ENCODE assay signal across 1 cellular context in the genomic region with DNA sequence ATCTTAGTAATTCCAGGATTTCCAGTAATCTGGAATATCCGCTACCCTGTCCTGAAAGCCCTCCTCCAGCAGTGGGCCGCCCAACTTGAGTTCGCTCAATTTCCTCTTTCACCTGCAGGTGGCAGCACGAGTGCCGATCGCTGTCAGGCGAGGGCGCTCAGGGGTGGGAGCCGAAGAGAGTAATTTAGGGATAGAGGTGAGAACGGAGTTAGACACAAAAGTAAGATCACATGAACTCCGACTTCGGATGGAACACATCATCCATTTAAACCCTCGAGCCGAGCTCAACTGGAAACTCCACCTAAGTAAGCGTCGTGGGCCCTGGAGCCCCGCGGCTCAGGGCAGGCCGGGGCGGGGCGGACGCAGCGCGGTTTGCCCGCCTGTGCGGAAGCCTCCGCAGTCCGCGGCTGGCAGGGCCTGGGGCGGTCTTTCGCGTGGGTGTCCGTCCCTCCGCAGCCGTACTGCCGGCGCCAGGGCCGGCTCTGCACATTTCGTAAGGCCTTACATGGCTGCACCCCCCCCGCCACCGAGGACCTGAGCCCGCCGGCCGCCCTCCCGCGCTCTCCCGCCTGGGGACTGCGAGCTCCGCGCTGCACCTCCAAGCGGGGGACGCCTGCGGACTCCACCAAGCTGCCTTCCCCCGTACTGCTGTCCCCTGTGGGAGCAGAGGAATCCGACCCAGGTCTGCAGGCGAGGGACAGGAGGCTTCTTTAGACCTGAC.
A peak's percentile ranks its signal among the peaks of the same experiment; 100 is the strongest.
TF ChIP-seq lines count a peak whose summit lies in the region.

No MANE protein-coding gene starts in this region.

TF ChIP-seq in K562, 482 proteins besides CTCF, POLR2A, EP300 and RAD21 (continued from another document and continues in another):
- TF ChIP-seq ATF2 (CRISPR knock-in tag; IDR thresholded peaks at IDR 0.05) (no peak), TAF1 (IDR thresholded peaks at IDR 0.05; ENCODE audit: control insufficient read depth, extremely low read depth, insufficient read depth, low read length, severe bottlenecking) (no peak), MXI1 (IDR thresholded peaks at IDR 0.05; ENCODE audit: low read depth, low read length) (no peak), ELF1 (tag; IDR thresholded peaks at IDR 0.05) (no peak), MYBL2 (IDR thresholded peaks at IDR 0.05; ENCODE audit: low read depth) (no peak), MYBL2 (CRISPR knock-in tag; IDR thresholded peaks at IDR 0.05; ENCODE audit: borderline replicate concordance) (no peak), SMC3 (conservative IDR thresholded peaks at IDR 0.05; ENCODE audit: insufficient read depth, low read depth, low read length) (peak; percentile 85), VEZF1 (CRISPR knock-in tag; IDR thresholded peaks at IDR 0.05) (peak; percentile 57), KDM2B (CRISPR knock-in tag; IDR thresholded peaks at IDR 0.05) (no peak), BCL6 (CRISPR knock-in tag; IDR thresholded peaks at IDR 0.05) (no peak), HMBOX1 (IDR thresholded peaks at IDR 0.05) (no peak), BDP1 (IDR thresholded peaks at IDR 0.05; ENCODE audit: insufficient read depth, insufficient read length) (no peak), CC2D1A (IDR thresholded peaks at IDR 0.05) (0 out of 2 replicates have a peak, but pooled peaks have one; percentile 43), STAT6 (CRISPR knock-in tag; IDR thresholded peaks at IDR 0.05) (no peak), TRIM25 (IDR thresholded peaks at IDR 0.05; ENCODE audit: borderline replicate concordance) (no peak), WHSC1 (IDR thresholded peaks at IDR 0.05; ENCODE audit: low read length) (no peak), E2F1 (CRISPR knock-in tag; IDR thresholded peaks at IDR 0.05) (no peak), ZNF121 (CRISPR knock-in tag; conservative IDR thresholded peaks at IDR 0.05) (no peak), SMAD2 (IDR thresholded peaks at IDR 0.05; ENCODE audit: low read depth, low read length) (no peak), ESRRA (IDR thresholded peaks at IDR 0.05; ENCODE audit: borderline replicate concordance, low read depth) (no peak), HOXB6 (CRISPR knock-in tag; IDR thresholded peaks at IDR 0.05; ENCODE audit: borderline replicate concordance) (no peak), ZBTB7A (IDR thresholded peaks at IDR 0.05; ENCODE audit: borderline replicate concordance, control insufficient read depth, low read depth, low read length) (no peak), FIP1L1 (IDR thresholded peaks at IDR 0.05; ENCODE audit: low read depth, low read length, poor library complexity, severe bottlenecking) (no peak), SAP30 (IDR thresholded peaks at IDR 0.05; ENCODE audit: borderline replicate concordance, insufficient read depth, low read depth, low read length, poor library complexity, severe bottlenecking) (no peak), SMARCA5 (IDR thresholded peaks at IDR 0.05) (no peak), NFIC (IDR thresholded peaks at IDR 0.05) (no peak), STAT5A (IDR thresholded peaks at IDR 0.05; ENCODE audit: borderline replicate concordance, low read length) (no peak), ZNF217 (CRISPR knock-in tag; IDR thresholded peaks at IDR 0.05) (no peak), ZNF583 (CRISPR knock-in tag; IDR thresholded peaks at IDR 0.05) (no peak), ZNF384 (IDR thresholded peaks at IDR 0.05; ENCODE audit: low read depth, low read length) (no peak), IFI16 (CRISPR knock-in tag; IDR thresholded peaks at IDR 0.05) (no peak), ZNF444 (CRISPR knock-in tag; IDR thresholded peaks at IDR 0.05) (no peak), IRF1 (CRISPR knock-in tag; IDR thresholded peaks at IDR 0.05; ENCODE audit: borderline replicate concordance) (no peak), PREB (CRISPR knock-in tag; IDR thresholded peaks at IDR 0.05) (no peak), XRCC5 (IDR thresholded peaks at IDR 0.05; ENCODE audit: low read depth, low read length) (peak; percentile 86), ZNF668 (CRISPR knock-in tag; IDR thresholded peaks at IDR 0.05) (no peak), BACH1 (tag; IDR thresholded peaks at IDR 0.05) (no peak), GATA2 (CRISPR knock-in tag; IDR thresholded peaks at IDR 0.05) (no peak)
- TF ChIP-seq, protein P1, sequence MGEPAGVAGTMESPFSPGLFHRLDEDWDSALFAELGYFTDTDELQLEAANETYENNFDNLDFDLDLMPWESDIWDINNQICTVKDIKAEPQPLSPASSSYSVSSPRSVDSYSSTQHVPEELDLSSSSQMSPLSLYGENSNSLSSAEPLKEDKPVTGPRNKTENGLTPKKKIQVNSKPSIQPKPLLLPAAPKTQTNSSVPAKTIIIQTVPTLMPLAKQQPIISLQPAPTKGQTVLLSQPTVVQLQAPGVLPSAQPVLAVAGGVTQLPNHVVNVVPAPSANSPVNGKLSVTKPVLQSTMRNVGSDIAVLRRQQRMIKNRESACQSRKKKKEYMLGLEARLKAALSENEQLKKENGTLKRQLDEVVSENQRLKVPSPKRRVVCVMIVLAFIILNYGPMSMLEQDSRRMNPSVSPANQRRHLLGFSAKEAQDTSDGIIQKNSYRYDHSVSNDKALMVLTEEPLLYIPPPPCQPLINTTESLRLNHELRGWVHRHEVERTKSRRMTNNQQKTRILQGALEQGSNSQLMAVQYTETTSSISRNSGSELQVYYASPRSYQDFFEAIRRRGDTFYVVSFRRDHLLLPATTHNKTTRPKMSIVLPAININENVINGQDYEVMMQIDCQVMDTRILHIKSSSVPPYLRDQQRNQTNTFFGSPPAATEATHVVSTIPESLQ (CRISPR knock-in tag; IDR thresholded peaks at IDR 0.05) = no peak
- TF ChIP-seq, protein P2, sequence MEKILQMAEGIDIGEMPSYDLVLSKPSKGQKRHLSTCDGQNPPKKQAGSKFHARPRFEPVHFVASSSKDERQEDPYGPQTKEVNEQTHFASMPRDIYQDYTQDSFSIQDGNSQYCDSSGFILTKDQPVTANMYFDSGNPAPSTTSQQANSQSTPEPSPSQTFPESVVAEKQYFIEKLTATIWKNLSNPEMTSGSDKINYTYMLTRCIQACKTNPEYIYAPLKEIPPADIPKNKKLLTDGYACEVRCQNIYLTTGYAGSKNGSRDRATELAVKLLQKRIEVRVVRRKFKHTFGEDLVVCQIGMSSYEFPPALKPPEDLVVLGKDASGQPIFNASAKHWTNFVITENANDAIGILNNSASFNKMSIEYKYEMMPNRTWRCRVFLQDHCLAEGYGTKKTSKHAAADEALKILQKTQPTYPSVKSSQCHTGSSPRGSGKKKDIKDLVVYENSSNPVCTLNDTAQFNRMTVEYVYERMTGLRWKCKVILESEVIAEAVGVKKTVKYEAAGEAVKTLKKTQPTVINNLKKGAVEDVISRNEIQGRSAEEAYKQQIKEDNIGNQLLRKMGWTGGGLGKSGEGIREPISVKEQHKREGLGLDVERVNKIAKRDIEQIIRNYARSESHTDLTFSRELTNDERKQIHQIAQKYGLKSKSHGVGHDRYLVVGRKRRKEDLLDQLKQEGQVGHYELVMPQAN (IDR thresholded peaks at IDR 0.05; ENCODE audit: borderline replicate concordance) = no peak
